19 cellular contexts compared by ENCODE assay signal in the genomic region with DNA sequence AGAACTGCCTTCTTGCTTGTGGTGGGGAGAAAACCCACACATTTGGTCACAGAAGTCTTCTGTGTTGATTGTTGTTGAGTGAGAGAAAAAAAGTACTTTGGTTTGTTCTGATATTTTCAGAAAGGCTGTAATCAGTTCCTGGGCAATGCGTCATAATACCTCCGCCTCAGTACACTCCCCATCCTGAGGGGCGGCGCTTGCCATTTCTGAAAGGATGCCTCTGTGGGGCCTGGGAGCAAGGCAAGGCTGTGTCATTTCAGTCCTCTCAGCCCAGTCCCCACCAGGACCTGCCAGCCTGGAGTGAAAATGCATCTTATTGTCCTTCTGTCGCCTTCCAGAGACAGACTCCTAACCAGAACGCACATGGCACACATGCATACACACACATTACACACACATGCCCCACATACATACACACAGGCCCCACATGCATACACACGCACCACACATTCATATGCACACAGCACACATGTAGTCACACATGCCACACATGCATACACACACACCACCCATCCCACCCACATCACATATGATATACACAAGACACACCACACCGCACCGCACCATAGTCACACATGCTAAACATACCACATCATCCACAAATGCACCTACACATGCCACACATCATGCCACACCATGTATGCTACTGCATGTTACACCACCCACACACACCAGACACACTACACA.
DNase-seq lines count a peak whose midpoint lies in the region; ATAC-seq, FAIRE-seq and TF ChIP-seq lines count a peak whose summit lies in the region.
"Had no signal": no experiment of that assay in that cellular context is flagged by ENCODE, and none has a peak within 500 bp of the region (broad histone marks: within the 10 kb centered on the region; RNA-seq: fewer than 3 reads in every experiment).

No MANE protein-coding gene starts in this region.

- DNase-seq in HepG2 (ENCODE audit: low spot score) (no peak), right lobe of liver (no peak), fibroblast of mammary gland (ENCODE audit: low read depth) (peak; percentile 17)
- no peak for DNase-seq in activated CD4-positive, alpha-beta memory T cell treated with anti-CD3 and anti-CD28 coated beads for 36 hours
- no peak for DNase-seq in CD4-positive, alpha-beta T cell
- no peak for DNase-seq in activated CD4-positive, CD25-positive, alpha-beta regulatory T cell (lab: John Stamatoyannopoulos, UW)
- DNase-seq: activated effector memory CD4-positive, alpha-beta T cell treated with Interleukin-2 at 50 U/mL for 16 hours; cerebellar nuclear complex; DMS53; naive thymus-derived CD4-positive, alpha-beta T cell; NCI-H1048; NCI-H2081 treated with DMSO at 0.1 percent for 48 hours; NCI-H524; SIG-M5; T-helper 2 cell had no signal

- no peaks in the 10 kb centered on the region for H3K9me3 Mint-ChIP-seq in activated CD4-positive, alpha-beta memory T cell treated with anti-CD3 and anti-CD28 coated beads for 36 hours
- H3K9me3 Mint-ChIP-seq in CD4-positive, alpha-beta T cell: no peaks in the 10 kb centered on the region
- H3K9me3 Mint-ChIP-seq: naive thymus-derived CD4-positive, alpha-beta T cell had no signal

- H3K27ac Mint-ChIP-seq in activated CD4-positive, alpha-beta memory T cell treated with anti-CD3 and anti-CD28 coated beads for 36 hours: no peak overlapping the region
- H3K27ac Mint-ChIP-seq in CD4-positive, alpha-beta T cell: no peak overlapping the region
- H3K27ac Mint-ChIP-seq: CD14-positive monocyte; naive thymus-derived CD4-positive, alpha-beta T cell had no signal

- H4K20me1 ChIP-seq in HepG2 (ENCODE audit: insufficient read depth, low read length): no peaks in the 10 kb centered on the region

- in situ Hi-C loops in HepG2 (cut with HindIII; ENCODE audit: extremely low pct_ligation_motif_present, low pct_unique_long_range_greater_than_20kb): no loop called here

- no peaks in the 10 kb centered on the region for H3K4me1 Mint-ChIP-seq in activated CD4-positive, alpha-beta memory T cell treated with anti-CD3 and anti-CD28 coated beads for 36 hours (ENCODE audit: low read depth)
- no peaks in the 10 kb centered on the region for H3K4me1 Mint-ChIP-seq in CD4-positive, alpha-beta T cell (ENCODE audit: low read depth)
- H3K4me1 Mint-ChIP-seq: CD14-positive monocyte had no signal

- ATAC-seq in HepG2: no peak
- no peak for ATAC-seq in right lobe of liver
- no peak for ATAC-seq in HG03439 (IDR thresholded peaks at IDR 0.05; ENCODE audit: unreplicated experiment)
- ATAC-seq in CD4-positive, alpha-beta T cell (ENCODE audit: poor library complexity): no peak
- ATAC-seq: naive thymus-derived CD4-positive, alpha-beta T cell had no signal

- H3K4me3 Mint-ChIP-seq in activated CD4-positive, alpha-beta memory T cell treated with anti-CD3 and anti-CD28 coated beads for 36 hours: no peak overlapping the region
- no peak overlapping the region for H3K4me3 Mint-ChIP-seq in CD4-positive, alpha-beta T cell
- H3K4me3 Mint-ChIP-seq: CD14-positive monocyte; naive thymus-derived CD4-positive, alpha-beta T cell had no signal

- CTCF ChIA-PET in HepG2 (lab: Yijun Ruan, JAX; ENCODE audit: low intra/inter-chr PET ratio, low total read pairs): no interaction called here
- CTCF ChIA-PET in activated CD4-positive, alpha-beta memory T cell treated with anti-CD3 and anti-CD28 coated beads for 36 hours (lab: Charles Lee): no interaction called here
- CTCF ChIA-PET in CD4-positive, alpha-beta T cell (lab: Charles Lee): no interaction called here

- BruUV-seq in HepG2 (replicated peaks; lab: Mats Ljungman, UMichigan): no TSS peak

- H2AFZ ChIP-seq in HepG2 (ENCODE audit: low read length): no peak overlapping the region

- no peak for TF ChIP-seq EP300 in HepG2 (IDR thresholded peaks at IDR 0.05; ENCODE audit: low read depth in 2 of 2, low read length in 2 of 2)
- no peak for TF ChIP-seq EP300 in HepG2 (CRISPR knock-in tag; IDR thresholded peaks at IDR 0.05; ENCODE audit: borderline replicate concordance)

- intact Hi-C loops in HepG2 (cut with micrococcal nuclease; ENCODE audit: unreplicated experiment) (no loop called here), right lobe of liver (cut with DNase I) (no loop called here)
- intact Hi-C loops in activated CD4-positive, alpha-beta memory T cell treated with anti-CD3 and anti-CD28 coated beads for 36 hours (cut with micrococcal nuclease): no loop called here
- intact Hi-C loops in CD4-positive, alpha-beta T cell (cut with DNase I, micrococcal nuclease): no loop called here

- FAIRE-seq in HepG2 (lab: Jason Lieb, UNC): no peak

- H3K27ac ChIP-seq in HepG2 (ENCODE audit: extremely low read length, insufficient read depth, low read length): no peak overlapping the region
- peak overlapping the region in 1 of 3 donors; percentile 19 for H3K27ac ChIP-seq in right lobe of liver
- H3K27ac ChIP-seq in skeletal muscle tissue (ENCODE audit: low read depth, low read length): peak overlapping the region; percentile 73
- H3K27ac ChIP-seq in CD4-positive, alpha-beta T cell (ENCODE audit: low read depth, low read length): no peak overlapping the region
- H3K27ac ChIP-seq: KMS-11 had no signal

- no peaks in the 10 kb centered on the region for H3K27me3 ChIP-seq in HepG2 (ENCODE audit: control insufficient read depth in 1 of 2, insufficient read depth in 2 of 2, low read length in 2 of 2)
- H3K27me3 ChIP-seq in right lobe of liver: no peaks in the 10 kb centered on the region
- H3K27me3 ChIP-seq in skeletal muscle tissue (ENCODE audit: control insufficient read depth in 3 of 3, insufficient read depth in 3 of 3, low read length in 3 of 3): peaks cover 0 to 2% (median 0%) of the 10 kb centered on the region in 3 donors
- peaks cover 40% of the 10 kb centered on the region for H3K27me3 ChIP-seq in CD4-positive, alpha-beta T cell (ENCODE audit: control insufficient read depth, insufficient read depth, low read length)

- WGBS in HepG2 (ENCODE audit: low lambda C conversion rate): 94% methylated on average over 9 of the region's 9 CpGs
- WGBS in right lobe of liver (ENCODE audit: insufficient coverage, low coverage, low lambda C conversion rate, missing lambda C conversion rate): 87% methylated on average over 8 of the region's 9 CpGs

- no peaks in the 10 kb centered on the region for H3K79me2 ChIP-seq in HepG2 (ENCODE audit: insufficient read depth, low read length)

- H3K9ac ChIP-seq in HepG2 (ENCODE audit: insufficient read depth, low read depth, low read length) (no peak overlapping the region), skeletal muscle tissue (ENCODE audit: low read depth in 1 of 3, low read length in 3 of 3) (no peak overlapping the region)
- H3K9ac ChIP-seq: KMS-11 had no signal

- TF ChIP-seq POLR2A in HepG2 (IDR thresholded peaks at IDR 0.05; ENCODE audit: insufficient read depth in 1 of 2, low read depth in 2 of 2, low read length in 2 of 2) (no peak), right lobe of liver (IDR thresholded peaks at IDR 0.05) (no peak)

- no peaks in the 10 kb centered on the region for H3K9me3 ChIP-seq in HepG2 (ENCODE audit: low read length)
- no peaks in the 10 kb centered on the region for H3K9me3 ChIP-seq in right lobe of liver
- no peaks in the 10 kb centered on the region for H3K9me3 ChIP-seq in skeletal muscle tissue (ENCODE audit: control insufficient read depth in 3 of 3, low read length in 3 of 3)
- no peaks in the 10 kb centered on the region for H3K9me3 ChIP-seq in CD4-positive, alpha-beta T cell (ENCODE audit: control insufficient read depth, low read length)

- peaks cover 15% of the 10 kb centered on the region for H3K27me3 Mint-ChIP-seq in activated CD4-positive, alpha-beta memory T cell treated with anti-CD3 and anti-CD28 coated beads for 36 hours
- peaks cover 18% of the 10 kb centered on the region for H3K27me3 Mint-ChIP-seq in CD4-positive, alpha-beta T cell

- peaks cover 9% of the 10 kb centered on the region; the same call in 1 of the 2 replicates for H3K4me1 ChIP-seq in HepG2 (ENCODE audit: insufficient read depth, low read length)
- no peaks in the 10 kb centered on the region for H3K4me1 ChIP-seq in right lobe of liver
- H3K4me1 ChIP-seq in skeletal muscle tissue (ENCODE audit: control insufficient read depth in 3 of 3, insufficient read depth in 3 of 3, low read length in 3 of 3): peaks cover 6 to 22% (median 10%) of the 10 kb centered on the region in 3 donors

- POLR2A ChIA-PET in HepG2 (lab: Yijun Ruan, JAX): no interaction called here
- POLR2A ChIA-PET in activated CD4-positive, alpha-beta memory T cell treated with anti-CD3 and anti-CD28 coated beads for 36 hours (lab: Charles Lee): no interaction called here
- POLR2A ChIA-PET in CD4-positive, alpha-beta T cell (lab: Charles Lee): no interaction called here

- no peak overlapping the region for H3K4me2 ChIP-seq in HepG2 (ENCODE audit: low read depth, low read length)
- H3K4me2 ChIP-seq: KMS-11 had no signal

- H3K4me3 ChIP-seq in HepG2 (replicated peaks in 1 of 3; ENCODE audit: insufficient read depth in 1 of 3, low read depth in 2 of 3, low read length in 3 of 3) (no peak overlapping the region), right lobe of liver (no peak overlapping the region), fibroblast of mammary gland (ENCODE audit: control insufficient read depth, low read depth, low read length) (no peak overlapping the region), skeletal muscle tissue (ENCODE audit: low read length in 3 of 3) (no peak overlapping the region)

- TF ChIP-seq CTCF in HepG2 (CRISPR knock-in tag; IDR thresholded peaks at IDR 0.05): no peak
- TF ChIP-seq CTCF in right lobe of liver (IDR thresholded peaks at IDR 0.05): no peak
- no peak for TF ChIP-seq CTCF in fibroblast of mammary gland (conservative IDR thresholded peaks at IDR 0.05; ENCODE audit: control insufficient read depth, insufficient read depth, low read depth, low read length)
- no peak for TF ChIP-seq CTCF in CD4-positive, alpha-beta T cell (IDR thresholded peaks at IDR 0.05)

- H3K36me3 Mint-ChIP-seq in activated CD4-positive, alpha-beta memory T cell treated with anti-CD3 and anti-CD28 coated beads for 36 hours: no peaks in the 10 kb centered on the region
- no peaks in the 10 kb centered on the region for H3K36me3 Mint-ChIP-seq in CD4-positive, alpha-beta T cell (ENCODE audit: low read depth)
- H3K36me3 Mint-ChIP-seq: CD14-positive monocyte; naive thymus-derived CD4-positive, alpha-beta T cell had no signal

- H3K36me3 ChIP-seq in HepG2 (replicated peaks in 1 of 2; ENCODE audit: control insufficient read depth in 1 of 2, insufficient read depth in 2 of 2, low read length in 2 of 2) (no peaks in the 10 kb centered on the region), right lobe of liver (no peaks in the 10 kb centered on the region), skeletal muscle tissue (ENCODE audit: control insufficient read depth in 3 of 3, insufficient read depth in 3 of 3, low read length in 3 of 3) (no peaks in the 10 kb centered on the region)

- TF ChIP-seq RAD21 in HepG2 (CRISPR knock-in tag; IDR thresholded peaks at IDR 0.05): no peak

TF ChIP-seq in HepG2, 621 proteins besides CTCF, POLR2A, EP300 and RAD21 (continues in another document):
- TF ChIP-seq ZNF776 (CRISPR knock-in tag; IDR thresholded peaks at IDR 0.05): no peak
